Comparison of ENCODE assay signal across 10 cellular contexts in the genomic region with DNA sequence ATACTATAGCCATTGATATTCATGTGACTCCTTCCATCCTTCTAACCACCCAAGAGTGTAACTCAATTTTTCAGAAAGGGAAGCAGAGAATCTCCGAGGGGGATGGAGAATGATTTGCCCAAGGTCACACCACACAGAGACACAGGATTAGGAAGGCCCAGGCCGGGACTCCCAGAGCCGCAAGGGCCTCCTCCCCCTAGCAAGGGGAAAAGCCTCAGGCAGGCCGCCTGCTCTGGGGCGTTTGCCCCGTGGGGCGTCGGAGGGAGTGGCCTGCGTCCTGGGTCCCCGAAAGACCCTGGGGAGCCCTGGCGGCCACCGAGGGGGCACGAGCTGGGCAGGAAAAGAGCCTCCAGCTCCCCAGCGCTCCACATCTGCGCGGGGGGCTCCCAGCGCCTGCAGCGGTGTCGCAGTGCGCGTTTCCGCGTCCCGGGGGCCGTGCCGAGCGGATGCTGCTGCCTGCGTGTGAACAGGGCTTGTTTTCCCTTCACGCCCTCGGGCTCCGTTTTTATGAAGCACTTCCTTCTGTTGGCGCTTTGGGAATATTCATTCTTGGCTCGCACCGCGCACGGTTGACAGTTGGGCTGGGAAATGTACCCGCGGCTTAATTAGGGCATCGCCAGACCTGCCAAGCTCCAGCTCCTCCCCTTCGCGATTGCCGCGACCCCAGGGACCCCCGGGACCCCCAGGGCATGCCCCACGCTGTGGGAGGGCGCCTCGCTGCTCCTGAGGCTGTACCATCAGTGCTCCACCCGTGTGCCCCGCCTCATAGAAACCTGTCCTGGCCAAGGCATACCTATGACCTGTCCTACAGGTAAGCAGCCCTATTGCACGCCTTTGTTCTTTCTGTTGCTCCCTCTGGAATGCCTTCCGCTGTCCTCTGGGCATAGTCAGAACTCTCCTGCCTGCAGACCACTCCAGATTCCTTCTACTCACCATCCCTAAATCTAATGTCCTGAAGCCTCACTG.
DNase-seq lines count a peak whose midpoint lies in the region; ATAC-seq and TF ChIP-seq lines count a peak whose summit lies in the region.
"Had no signal": no experiment of that assay in that cellular context is flagged by ENCODE, and none has a peak within 500 bp of the region (broad histone marks: within the 10 kb centered on the region; RNA-seq: fewer than 3 reads in every experiment).

No MANE protein-coding gene starts in this region.

- intact Hi-C loops in prostate gland (cut with DNase I): no loop called here

- H3K36me3 Mint-ChIP-seq in activated CD4-positive, alpha-beta memory T cell treated with anti-CD3 and anti-CD28 coated beads, Interleukin-2, amount 10 ng/mL, durations not matched to agents 7 days and 5 days (ENCODE audit: low read depth): no peaks in the 10 kb centered on the region

- no peak overlapping the region for H3K27ac Mint-ChIP-seq in activated CD4-positive, alpha-beta memory T cell treated with anti-CD3 and anti-CD28 coated beads, Interleukin-2, amount 10 ng/mL, durations not matched to agents 7 days and 5 days
- H3K27ac Mint-ChIP-seq: activated CD4-positive, alpha-beta T cell treated with anti-CD3 and anti-CD28 coated beads, Interleukin-2, amount 10 ng/mL, durations not matched to agents 24 days and 14 days; activated naive CD8-positive, alpha-beta T cell treated with anti-CD3 and anti-CD28 coated beads, Interleukin-2, amount 50 U/mL, for 24 hours had no signal

- CTCF ChIA-PET in BJ (lab: Yijun Ruan, JAX): no interaction called here
- CTCF ChIA-PET in activated CD4-positive, alpha-beta memory T cell treated with anti-CD3 and anti-CD28 coated beads, Interleukin-2, amount 10 ng/mL, durations not matched to agents 7 days and 5 days (lab: Charles Lee): no interaction called here

- H3K4me3 Mint-ChIP-seq in activated CD4-positive, alpha-beta memory T cell treated with anti-CD3 and anti-CD28 coated beads, Interleukin-2, amount 10 ng/mL, durations not matched to agents 7 days and 5 days: no peak overlapping the region
- H3K4me3 Mint-ChIP-seq: activated CD4-positive, alpha-beta T cell treated with anti-CD3 and anti-CD28 coated beads, Interleukin-2, amount 10 ng/mL, durations not matched to agents 24 days and 14 days; activated naive CD8-positive, alpha-beta T cell treated with anti-CD3 and anti-CD28 coated beads, Interleukin-2, amount 50 U/mL, for 24 hours had no signal

- no peak for ATAC-seq in GM18858 (IDR thresholded peaks at IDR 0.05; ENCODE audit: unreplicated experiment)
- ATAC-seq in GM18502 (IDR thresholded peaks at IDR 0.05; ENCODE audit: poor library complexity, unreplicated experiment): no peak
- ATAC-seq: activated naive CD8-positive, alpha-beta T cell treated with anti-CD3 and anti-CD28 coated beads, Interleukin-2, amount 50 U/mL, for 24 hours had no signal

- peak; percentile 31 for DNase-seq in BJ (ENCODE audit: low read depth)
- DNase-seq in RPMI7951 (ENCODE audit: low read depth): peak; percentile 82
- DNase-seq in fibroblast of the aortic adventitia (ENCODE audit: low read depth): peak; percentile 38
- DNase-seq in prostate gland (ENCODE audit: low spot score): no peak
- no peak for DNase-seq in DMS79 treated with DMSO at 0.1 percent for 48 hours (lab: John Stamatoyannopoulos, UW)
- no peak for DNase-seq in activated CD4-positive, alpha-beta memory T cell treated with anti-CD3 and anti-CD28 coated beads, Interleukin-2, amount 10 ng/mL, durations not matched to agents 7 days and 5 days
- DNase-seq: activated CD4-positive, alpha-beta T cell treated with anti-CD3 and anti-CD28 coated beads, Interleukin-2, amount 10 ng/mL, durations not matched to agents 24 days and 14 days; activated naive CD8-positive, alpha-beta T cell treated with anti-CD3 and anti-CD28 coated beads, Interleukin-2, amount 50 U/mL, for 24 hours had no signal

- no peak overlapping the region for H3K27ac ChIP-seq in prostate gland

- 8% methylated on average over 45 of the region's 51 CpGs for WGBS in prostate gland

- no peaks in the 10 kb centered on the region for H3K36me3 ChIP-seq in BJ (ENCODE audit: control insufficient read depth, insufficient read depth, low read length)
- no peaks in the 10 kb centered on the region for H3K36me3 ChIP-seq in prostate gland

- TF ChIP-seq CTCF in BJ (IDR thresholded peaks at IDR 0.05; ENCODE audit: insufficient read depth, low read depth, low read length) (no peak), fibroblast of the aortic adventitia (IDR thresholded peaks at IDR 0.05; ENCODE audit: insufficient read depth, low read length) (no peak), prostate gland (IDR thresholded peaks at IDR 0.05) (no peak)

- peaks cover 21% of the 10 kb centered on the region for H3K27me3 Mint-ChIP-seq in activated CD4-positive, alpha-beta memory T cell treated with anti-CD3 and anti-CD28 coated beads, Interleukin-2, amount 10 ng/mL, durations not matched to agents 7 days and 5 days

- H3K4me1 Mint-ChIP-seq in activated CD4-positive, alpha-beta memory T cell treated with anti-CD3 and anti-CD28 coated beads, Interleukin-2, amount 10 ng/mL, durations not matched to agents 7 days and 5 days: no peaks in the 10 kb centered on the region
- H3K4me1 Mint-ChIP-seq: activated CD4-positive, alpha-beta T cell treated with anti-CD3 and anti-CD28 coated beads, Interleukin-2, amount 10 ng/mL, durations not matched to agents 24 days and 14 days; activated naive CD8-positive, alpha-beta T cell treated with anti-CD3 and anti-CD28 coated beads, Interleukin-2, amount 50 U/mL, for 24 hours had no signal

- no peaks in the 10 kb centered on the region for H3K4me1 ChIP-seq in prostate gland (replicated peaks)

- H3K9me3 Mint-ChIP-seq in activated CD4-positive, alpha-beta memory T cell treated with anti-CD3 and anti-CD28 coated beads, Interleukin-2, amount 10 ng/mL, durations not matched to agents 7 days and 5 days: no peaks in the 10 kb centered on the region
- H3K9me3 Mint-ChIP-seq: activated CD4-positive, alpha-beta T cell treated with anti-CD3 and anti-CD28 coated beads, Interleukin-2, amount 10 ng/mL, durations not matched to agents 24 days and 14 days; activated naive CD8-positive, alpha-beta T cell treated with anti-CD3 and anti-CD28 coated beads, Interleukin-2, amount 50 U/mL, for 24 hours had no signal

- H3K4me3 ChIP-seq in BJ (ENCODE audit: low read depth, low read length) (peak overlapping the region; percentile 24), fibroblast of the aortic adventitia (ENCODE audit: low read depth, low read length) (peak overlapping the region; percentile 13), prostate gland (peak overlapping the region; percentile 2 to 12)

- H3K9me3 ChIP-seq in prostate gland: no peaks in the 10 kb centered on the region

- POLR2A ChIA-PET in BJ (lab: Charles Lee): no interaction called here
- POLR2A ChIA-PET in activated CD4-positive, alpha-beta memory T cell treated with anti-CD3 and anti-CD28 coated beads, Interleukin-2, amount 10 ng/mL, durations not matched to agents 7 days and 5 days (lab: Charles Lee): no interaction called here

- TF ChIP-seq POLR2A in prostate gland (IDR thresholded peaks at IDR 0.05): no peak

- H3K27me3 ChIP-seq in BJ (ENCODE audit: control insufficient read depth, insufficient read depth, low read length): peaks cover 5% of the 10 kb centered on the region
- no peaks in the 10 kb centered on the region for H3K27me3 ChIP-seq in prostate gland (replicated peaks; ENCODE audit: insufficient read depth)

Comparison
In these comparisons a context has a peak if more than half of its experiments do, and no peak if none do; other contexts are left out.
1. DNase-seq: peak in BJ (single experiment), RPMI7951 (single experiment) and fibroblast of the aortic adventitia (single experiment); none in prostate gland (single experiment), DMS79 treated with DMSO at 0.1 percent for 48 hours (single experiment) and activated CD4-positive, alpha-beta memory T cell treated with anti-CD3 and anti-CD28 coated beads, Interleukin-2, amount 10 ng/mL, durations not matched to agents 7 days and 5 days (single experiment).
2. Peak in every context shown above with its lines, with median percentiles within 50 percentile points of each other: H3K4me3 ChIP-seq.